9 cellular contexts compared by ENCODE assay signal in genomic region chr4:43132010-43132582, GRCh38.
DNase-seq lines count a peak whose midpoint lies in the region; ATAC-seq and TF ChIP-seq lines count a peak whose summit lies in the region.
"Had no signal": no experiment of that assay in that cellular context is flagged by ENCODE, and none has a peak within 500 bp of the region (broad histone marks: within the 10 kb centered on the region; RNA-seq: fewer than 3 reads in every experiment).

No MANE protein-coding gene starts in this region.

- H3K4me3 ChIP-seq in Panc1 (ENCODE audit: low read depth in 2 of 2, low read length in 2 of 2): no peak overlapping the region
- no peak overlapping the region for H3K4me3 ChIP-seq in mammary epithelial cell (replicated peaks in 1 of 3; ENCODE audit: insufficient read depth in 1 of 3, low read depth in 2 of 3, low read length in 3 of 3)
- no peak overlapping the region for H3K4me3 ChIP-seq in left lung

- in situ Hi-C loops in Panc1 (cut with HindIII; ENCODE audit: low pct_unique_long_range_greater_than_20kb, low sequenced_read_pairs) (no loop called here), mammary epithelial cell (cut with MboI; ENCODE audit: low sequenced_read_pairs in 2 of 2) (loop anchor here in 1 of 2 donors (25.0 kb wide), 1 partner anchor 1505 kb away; no protein-coding TSS in a partner anchor)

- TF ChIP-seq CTCF in Panc1 (IDR thresholded peaks at IDR 0.05) (peak; percentile 74), mammary epithelial cell (conservative IDR thresholded peaks at IDR 0.05 in 1 of 2, IDR thresholded peaks at IDR 0.05 in 1 of 2; ENCODE audit: extremely low read depth in 1 of 2, insufficient read depth in 1 of 2, low read depth in 1 of 2, low read length in 2 of 2) (peak; percentile 82 to 89), left lung (IDR thresholded peaks at IDR 0.05) (peak; percentile 26 to 52)

- H3K4me1 ChIP-seq in Panc1 (ENCODE audit: control insufficient read depth, insufficient read depth, low read length) (no peaks in the 10 kb centered on the region), mammary epithelial cell (ENCODE audit: insufficient read depth, low read length) (peaks cover 4% of the 10 kb centered on the region), left lung (no peaks in the 10 kb centered on the region)

- peak overlapping the region; percentile 63 for H2AFZ ChIP-seq in mammary epithelial cell (ENCODE audit: low read depth, low read length)

- peak overlapping the region; percentile 74 for H3K4me2 ChIP-seq in mammary epithelial cell (ENCODE audit: insufficient read depth, low read depth, low read length)

- dilution Hi-C loops in mammary epithelial cell (cut with HindIII; ENCODE audit: low sequenced_read_pairs): no loop called here

- H3K9me3 ChIP-seq in Panc1 (ENCODE audit: control insufficient read depth, insufficient read depth, low read depth, low read length) (no peaks in the 10 kb centered on the region), mammary epithelial cell (replicated peaks; ENCODE audit: insufficient read depth, low read length) (no peaks in the 10 kb centered on the region), left lung (no peaks in the 10 kb centered on the region)

- intact Hi-C loops in Panc1 (cut with micrococcal nuclease; ENCODE audit: unreplicated experiment): loop anchor here (5.0 kb wide), 1 partner anchor 1500 kb away; no protein-coding TSS in a partner anchor
- intact Hi-C loops in mammary epithelial cell (cut with micrococcal nuclease): loop anchor here (1.0 to 5.0 kb wide), 3 partner anchors 340 to 1293 kb away; no protein-coding TSS in a partner anchor
- intact Hi-C loops in left lung (cut with DNase I): no loop called here

- CTCF ChIA-PET in Panc1 (lab: Charles Lee) (interaction anchor here (0.6 kb wide), 1 partner anchor 1361 kb away, joined by 3 read pairs; no protein-coding TSS in a partner anchor), mammary epithelial cell (lab: Charles Lee; ENCODE audit: low non-redundant PET) (interaction anchor here (0.6 kb wide), 2 partner anchors 400 to 460 kb away, joined by 5 to 7 read pairs; no protein-coding TSS in a partner anchor)

- DNase-seq in NCI-H1436 (lab: John Stamatoyannopoulos, UW): peak; percentile 34
- no peak for DNase-seq in NCI-H1436 treated with DMSO at 0.1 percent for 48 hours (lab: John Stamatoyannopoulos, UW)
- DNase-seq in Panc1 (ENCODE audit: low read depth, low spot score): no peak
- peak; percentile 52 for DNase-seq in mammary epithelial cell
- peak; percentile 34 to 39 for DNase-seq in left lung
- peak; percentile 5 for DNase-seq in stimulated activated CD8-positive, alpha-beta memory T cell treated with anti-CD3 and anti-CD28 coated beads, Interleukin-7, amount 100 ng/mL, for 24 hours (ENCODE audit: low read depth)

- no peaks in the 10 kb centered on the region for H3K79me2 ChIP-seq in mammary epithelial cell (ENCODE audit: insufficient read depth, low read length)

- peak; percentile 81 for ATAC-seq in GM21576 (IDR thresholded peaks at IDR 0.05; ENCODE audit: unreplicated experiment)
- no peak for ATAC-seq in Panc1
- peak; percentile 76 for ATAC-seq in left lung

- 48% methylated on average over 9 of the region's 11 CpGs for WGBS in mammary epithelial cell (ENCODE audit: low coverage, missing lambda C conversion rate)

- no peak overlapping the region for H3K27ac ChIP-seq in Panc1 (ENCODE audit: low read length)
- no peak overlapping the region for H3K27ac ChIP-seq in mammary epithelial cell (ENCODE audit: insufficient read depth, low read depth, low read length)
- no peak overlapping the region for H3K27ac ChIP-seq in left lung
- H3K27ac ChIP-seq: epithelial cell of prostate had no signal

- POLR2A ChIA-PET in Panc1 (lab: Charles Lee): no interaction called here

- H3K9ac ChIP-seq in mammary epithelial cell (ENCODE audit: insufficient read depth, low read length): peak overlapping the region; percentile 43

- H3K36me3 ChIP-seq in Panc1 (ENCODE audit: control insufficient read depth, insufficient read depth, low read length): no peaks in the 10 kb centered on the region
- H3K36me3 ChIP-seq in mammary epithelial cell (ENCODE audit: insufficient read depth, low read length): no peaks in the 10 kb centered on the region
- no peaks in the 10 kb centered on the region for H3K36me3 ChIP-seq in left lung

- no TSS peak for BruUV-seq in Panc1 (replicated peaks; lab: Mats Ljungman, UMichigan)
- BruUV-seq in mammary epithelial cell (replicated peaks; lab: Mats Ljungman, UMichigan): no TSS peak

- peak; percentile 87 for TF ChIP-seq RAD21 in Ishikawa (IDR thresholded peaks at IDR 0.05; ENCODE audit: low read depth)

- H4K20me1 ChIP-seq in mammary epithelial cell (ENCODE audit: insufficient read depth, low read length): no peaks in the 10 kb centered on the region

- no peak for TF ChIP-seq EP300 in Ishikawa (IDR thresholded peaks at IDR 0.05; ENCODE audit: borderline replicate concordance)

- H3K27me3 ChIP-seq in Panc1 (ENCODE audit: control insufficient read depth, insufficient read depth, low read length) (no peaks in the 10 kb centered on the region), mammary epithelial cell (ENCODE audit: insufficient read depth, low read length) (no peaks in the 10 kb centered on the region), left lung (no peaks in the 10 kb centered on the region)

TF ChIP-seq in Ishikawa, 13 proteins besides CTCF, POLR2A, EP300 and RAD21:
- no peak for TF ChIP-seq FOXM1 (IDR thresholded peaks at IDR 0.05; ENCODE audit: borderline replicate concordance, low read depth)
- TF ChIP-seq TAF1 (IDR thresholded peaks at IDR 0.05; ENCODE audit: low read depth): no peak
- TF ChIP-seq YY1 (IDR thresholded peaks at IDR 0.05; ENCODE audit: low read depth): no peak
- no peak for TF ChIP-seq TCF12 (IDR thresholded peaks at IDR 0.05; ENCODE audit: low read depth)
- TF ChIP-seq ZBTB7A (IDR thresholded peaks at IDR 0.05; ENCODE audit: low read depth): no peak
- no peak for TF ChIP-seq USF1 (IDR thresholded peaks at IDR 0.05)
- TF ChIP-seq EGR1 (IDR thresholded peaks at IDR 0.05): no peak
- no peak for TF ChIP-seq MAX (IDR thresholded peaks at IDR 0.05)
- TF ChIP-seq NFIC (IDR thresholded peaks at IDR 0.05): no peak
- TF ChIP-seq CREB1 (IDR thresholded peaks at IDR 0.05; ENCODE audit: low read depth): no peak
- no peak for TF ChIP-seq TEAD4 (IDR thresholded peaks at IDR 0.05)
- TF ChIP-seq CEBPB (IDR thresholded peaks at IDR 0.05): no peak
- TF ChIP-seq REST (IDR thresholded peaks at IDR 0.05; ENCODE audit: low read depth): no peak

Comparison
In these comparisons a context has a peak if more than half of its experiments do, and no peak if none do; other contexts are left out.
1. DNase-seq: peak in NCI-H1436 (single experiment), mammary epithelial cell (single experiment), left lung (2 of 2) and stimulated activated CD8-positive, alpha-beta memory T cell treated with anti-CD3 and anti-CD28 coated beads, Interleukin-7, amount 100 ng/mL, for 24 hours (single experiment); none in NCI-H1436 treated with DMSO at 0.1 percent for 48 hours (single experiment) and Panc1 (single experiment).
2. intact Hi-C loops: an anchor here in Panc1 (5.0 kb wide) and mammary epithelial cell (1.0 to 5.0 kb wide); none called in left lung.
3. Peak in every context shown above with its lines, with median percentiles within 50 percentile points of each other: CTCF ChIP-seq.